ENCODE assay signal across 25 cellular contexts in genomic region chr1:204599596-204599995, GRCh38.
DNase-seq lines count a peak whose midpoint lies in the region; ATAC-seq, FAIRE-seq and TF ChIP-seq lines count a peak whose summit lies in the region.
"Had no signal": no experiment of that assay in that cellular context is flagged by ENCODE, and none has a peak within 500 bp of the region (broad histone marks: within the 10 kb centered on the region; RNA-seq: fewer than 3 reads in every experiment).

No MANE protein-coding gene starts in this region.

- H3K27ac ChIP-seq in K562 (ENCODE audit: extremely low read depth, low read depth, low read length) (no peak overlapping the region), foreskin keratinocyte (no peak overlapping the region)
- H3K27ac ChIP-seq: 22Rv1, BLaER1, C4-2B had no signal

- BruUV-seq in K562 (replicated peaks; lab: Mats Ljungman, UMichigan), result no TSS peak

- H3K9me3 ChIP-seq in K562 (replicated peaks; ENCODE audit: control insufficient read depth, insufficient read depth, low read depth, low read length), result no peaks in the 10 kb centered on the region
- H3K9me3 ChIP-seq: BLaER1, Caco-2 had no signal

- TF ChIP-seq RAD21 in K562 (CRISPR knock-in tag; conservative IDR thresholded peaks at IDR 0.05 in 1 of 2, IDR thresholded peaks at IDR 0.05 in 1 of 2), result no peak

- no peak overlapping the region for H3K4me3 ChIP-seq in K562
- H3K4me3 ChIP-seq: BLaER1, GM12878 had no signal

- TF ChIP-seq POLR2A in K562 (conservative IDR thresholded peaks at IDR 0.05), result no peak

- no peak overlapping the region for H2AFZ ChIP-seq in K562 (ENCODE audit: low read depth, low read length)

- no peaks in the 10 kb centered on the region for H3K79me2 ChIP-seq in K562 (ENCODE audit: control insufficient read depth, insufficient read depth, low read length)

- no peaks in the 10 kb centered on the region for H3K9me1 ChIP-seq in K562 (ENCODE audit: control insufficient read depth, insufficient read depth, low read length)

- H4K20me1 ChIP-seq in K562 (replicated peaks; ENCODE audit: control insufficient read depth, insufficient read depth, low read length), result no peaks in the 10 kb centered on the region; the same call in 1 of the 2 replicates
- H4K20me1 ChIP-seq: BLaER1 had no signal

- no peak overlapping the region for H3K4me2 ChIP-seq in K562 (ENCODE audit: insufficient read depth, low read length)
- H3K4me2 ChIP-seq: BLaER1 had no signal

- no peak overlapping the region for H3K9ac ChIP-seq in K562 (ENCODE audit: insufficient read depth in 1 of 2, low read depth in 2 of 2, low read length in 2 of 2)
- H3K9ac ChIP-seq: BLaER1 had no signal

- in situ Hi-C loops in K562 (cut with MboI), result no loop called here

- no peak for TF ChIP-seq EP300 in K562 (IDR thresholded peaks at IDR 0.05; ENCODE audit: low read length)

- no peaks in the 10 kb centered on the region for H3K9me3 Mint-ChIP-seq in activated naive CD4-positive, alpha-beta T cell treated with anti-CD3 and anti-CD28 coated beads, Interleukin-2, amount 50 U/mL, for 72 hours
- no peaks in the 10 kb centered on the region for H3K9me3 Mint-ChIP-seq in activated naive CD4-positive, alpha-beta T cell treated with anti-CD3 and anti-CD28 coated beads for 36 hours
- H3K9me3 Mint-ChIP-seq: CD4-positive, CD25-positive, alpha-beta regulatory T cell; CD8-positive, alpha-beta T cell had no signal

- 14% methylated on average over 10 of the region's 10 CpGs for WGBS in K562 (ENCODE audit: insufficient coverage, low coverage, missing lambda C conversion rate)

- H3K4me3 Mint-ChIP-seq in activated naive CD4-positive, alpha-beta T cell treated with anti-CD3 and anti-CD28 coated beads for 36 hours, result no peak overlapping the region
- H3K4me3 Mint-ChIP-seq: B cell; CD4-positive, CD25-positive, alpha-beta regulatory T cell; CD8-positive, alpha-beta T cell had no signal

- peak overlapping the region; percentile 29 to 56 for H3K27ac Mint-ChIP-seq in activated naive CD4-positive, alpha-beta T cell treated with anti-CD3 and anti-CD28 coated beads, Interleukin-2, amount 50 U/mL, for 72 hours
- H3K27ac Mint-ChIP-seq in activated naive CD4-positive, alpha-beta T cell treated with anti-CD3 and anti-CD28 coated beads for 36 hours, result no peak overlapping the region
- H3K27ac Mint-ChIP-seq: B cell; CD4-positive, CD25-positive, alpha-beta regulatory T cell; CD8-positive, alpha-beta T cell had no signal

- no peak for ATAC-seq in activated naive CD4-positive, alpha-beta T cell treated with anti-CD3 and anti-CD28 coated beads, Interleukin-2, amount 50 U/mL, for 72 hours
- ATAC-seq in K562 (no peak), foreskin keratinocyte (peak; percentile 59), GM18858 (IDR thresholded peaks at IDR 0.05; ENCODE audit: unreplicated experiment) (no peak)
- ATAC-seq: CD8-positive, alpha-beta T cell; GM12878 had no signal

- no peaks in the 10 kb centered on the region for H3K36me3 ChIP-seq in K562 (ENCODE audit: control insufficient read depth, insufficient read depth, low read length)
- H3K36me3 ChIP-seq: BLaER1 had no signal

- DNase-seq in activated naive CD4-positive, alpha-beta T cell treated with anti-CD3 and anti-CD28 coated beads, Interleukin-2, amount 50 U/mL, for 72 hours (ENCODE audit: low spot score in 2 of 2), result no peak
- DNase-seq in activated naive CD4-positive, alpha-beta T cell treated with anti-CD3 and anti-CD28 coated beads for 36 hours, result no peak
- DNase-seq in K562 (ENCODE audit: extremely low read depth in 1 of 4, low spot score in 3 of 4), result no peak
- DNase-seq in foreskin keratinocyte, result peak; percentile 10 to 45
- DNase-seq in NCI-H187 treated with DMSO at 0.1 percent for 48 hours (lab: John Stamatoyannopoulos, UW), result no peak
- no peak for DNase-seq in putamen (ENCODE audit: low spot score)
- DNase-seq in NCI-H1048 (lab: John Stamatoyannopoulos, UW), result no peak
- DNase-seq: Caco-2; CD4-positive, CD25-positive, alpha-beta regulatory T cell; CD8-positive, alpha-beta T cell; DMS 273 treated with DMSO at 0.1 percent for 48 hours; DMS79; EL; GDM1; GOT3; H7; HCEC 1CT had no signal

- H3K27me3 ChIP-seq in K562 (ENCODE audit: control insufficient read depth in 2 of 2, insufficient read depth in 2 of 2, low read length in 2 of 2) (peaks cover 34 to 63% of the 10 kb centered on the region in 2 experiments; a peak in 4 of 5 replicates), foreskin keratinocyte (peaks cover 3% of the 10 kb centered on the region)
- H3K27me3 ChIP-seq: BLaER1 had no signal

- no peak for FAIRE-seq in K562 (lab: Jason Lieb, UNC)
- FAIRE-seq: A204.1, D721Med, GM12878 had no signal

- CTCF ChIA-PET in activated naive CD4-positive, alpha-beta T cell treated with anti-CD3 and anti-CD28 coated beads for 36 hours (lab: Charles Lee), result no interaction called here
- CTCF ChIA-PET in K562 (lab: Yijun Ruan, JAX; ENCODE audit: low intra/inter-chr PET ratio), result no interaction called here

- H3K36me3 Mint-ChIP-seq in activated naive CD4-positive, alpha-beta T cell treated with anti-CD3 and anti-CD28 coated beads, Interleukin-2, amount 50 U/mL, for 72 hours, result no peaks in the 10 kb centered on the region
- H3K36me3 Mint-ChIP-seq in activated naive CD4-positive, alpha-beta T cell treated with anti-CD3 and anti-CD28 coated beads for 36 hours (ENCODE audit: low read depth), result peaks cover 1% of the 10 kb centered on the region

- TF ChIP-seq CTCF in K562 (IDR thresholded peaks at IDR 0.05 in 2 of 3, conservative IDR thresholded peaks at IDR 0.05 in 1 of 3; ENCODE audit: insufficient read depth in 2 of 3, low read depth in 1 of 3, low read length in 3 of 3) (no peak), foreskin keratinocyte (conservative IDR thresholded peaks at IDR 0.05) (no peak)

- intact Hi-C loops in activated naive CD4-positive, alpha-beta T cell treated with anti-CD3 and anti-CD28 coated beads for 36 hours (cut with micrococcal nuclease), result no loop called here
- intact Hi-C loops in K562 (cut with micrococcal nuclease), result no loop called here

- no peaks in the 10 kb centered on the region for H3K4me1 Mint-ChIP-seq in activated naive CD4-positive, alpha-beta T cell treated with anti-CD3 and anti-CD28 coated beads for 36 hours (ENCODE audit: low read depth)
- H3K4me1 Mint-ChIP-seq: CD4-positive, CD25-positive, alpha-beta regulatory T cell had no signal

- H3K4me1 ChIP-seq in K562 (replicated peaks in 1 of 2; ENCODE audit: control insufficient read depth in 2 of 2, insufficient read depth in 2 of 2, low read length in 2 of 2) (peaks cover 3 to 8% of the 10 kb centered on the region in 2 experiments; a peak in 4 of 5 replicates), foreskin keratinocyte (no peaks in the 10 kb centered on the region)
- H3K4me1 ChIP-seq: BLaER1, Caco-2 had no signal

- POLR2A ChIA-PET in K562 (lab: Yijun Ruan, JAX), result interaction anchor here (2.1 kb wide), 1 partner anchor 9 kb away, joined by 5 read pairs; no protein-coding TSS in a partner anchor

- no peaks in the 10 kb centered on the region for H3K27me3 Mint-ChIP-seq in activated naive CD4-positive, alpha-beta T cell treated with anti-CD3 and anti-CD28 coated beads for 36 hours (ENCODE audit: low read depth)
- H3K27me3 Mint-ChIP-seq: B cell; CD4-positive, CD25-positive, alpha-beta regulatory T cell had no signal

TF ChIP-seq in K562, 482 proteins besides CTCF, POLR2A, EP300 and RAD21:
- TF ChIP-seq ZNF507 (tag; conservative IDR thresholded peaks at IDR 0.05), result no peak
- TF ChIP-seq BHLHE40 (IDR thresholded peaks at IDR 0.05; ENCODE audit: low read length), result 0 out of 2 replicates have a peak, but pooled peaks have one; percentile 5

Comparison
In these comparisons a context has a peak if more than half of its experiments do, and no peak if none do; other contexts are left out.
1. DNase-seq: peak in foreskin keratinocyte (2 of 2); none in activated naive CD4-positive, alpha-beta T cell treated with anti-CD3 and anti-CD28 coated beads, Interleukin-2, amount 50 U/mL, for 72 hours (0 of 2), activated naive CD4-positive, alpha-beta T cell treated with anti-CD3 and anti-CD28 coated beads for 36 hours (single experiment), K562 (0 of 4), NCI-H187 treated with DMSO at 0.1 percent for 48 hours (single experiment), putamen (single experiment) and NCI-H1048 (single experiment).